17 cellular contexts compared by ENCODE assay signal in the genomic region with DNA sequence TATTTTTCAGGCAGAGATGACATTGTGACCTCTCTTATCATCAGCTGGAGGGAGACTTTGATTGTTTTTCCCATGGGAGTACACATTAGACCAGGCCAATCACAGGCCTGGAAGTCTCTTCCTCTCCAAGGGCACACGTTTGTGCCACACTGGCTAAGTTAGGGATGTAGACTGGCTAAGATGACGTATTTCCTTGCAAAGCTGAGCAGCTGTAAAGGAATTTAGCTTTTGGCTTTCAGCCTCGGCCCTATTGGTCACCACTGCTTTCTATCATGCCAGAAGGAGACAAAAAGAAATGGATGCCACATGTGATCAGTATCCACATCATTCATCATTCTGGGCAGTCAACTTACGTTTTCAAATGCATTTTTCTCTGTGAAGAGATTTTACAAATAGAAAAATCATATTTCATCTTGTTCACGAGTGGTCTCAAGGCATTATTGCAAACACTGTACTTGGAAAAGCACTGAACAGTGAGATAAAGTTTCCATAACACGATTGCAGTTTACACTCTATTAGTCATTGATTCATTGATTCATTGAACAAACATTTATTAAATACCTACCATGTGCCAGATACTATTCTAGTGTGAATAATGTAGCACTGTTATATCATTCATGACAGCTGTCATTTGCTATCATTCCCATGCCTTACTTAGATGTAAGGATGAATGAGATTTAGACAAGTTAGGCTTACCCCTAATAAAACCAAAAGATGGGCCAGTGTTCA. TPM values are rescaled to one million over a fixed set of nuclear protein-coding genes. Genes with fewer than 3 reads are reported as not detected.
DNase-seq lines count a peak whose midpoint lies in the region; ATAC-seq, FAIRE-seq and TF ChIP-seq lines count a peak whose summit lies in the region.
"Had no signal": no experiment of that assay in that cellular context is flagged by ENCODE, and none has a peak within 500 bp of the region (broad histone marks: within the 10 kb centered on the region; RNA-seq: fewer than 3 reads in every experiment).

No MANE protein-coding gene starts in this region.

- no peaks in the 10 kb centered on the region for H3K79me2 ChIP-seq in mammary epithelial cell (ENCODE audit: insufficient read depth, low read length)
- H3K79me2 ChIP-seq: parathyroid adenoma had no signal

- ATAC-seq in left cardiac atrium (peak; percentile 44 to 53), left ventricle myocardium superior (no peak), HG02759 (IDR thresholded peaks at IDR 0.05; ENCODE audit: unreplicated experiment) (no peak), GM18907 (IDR thresholded peaks at IDR 0.05; ENCODE audit: unreplicated experiment) (no peak)

- DNase-seq in left cardiac atrium (no peak), left ventricle myocardium superior (no peak), mammary epithelial cell (peak; percentile 57), kidney (no peak), NCI-H1694 treated with DMSO at 0.1 percent for 48 hours (lab: John Stamatoyannopoulos, UW) (no peak), NCI-H2227 (lab: John Stamatoyannopoulos, UW; ENCODE audit: unreplicated experiment) (no peak)
- DNase-seq: 8988T, DMS79, foreskin melanocyte, left ventricle myocardium inferior, MV-4-11, NCI-H524 treated with DMSO at 0.1 percent for 48 hours, Right ventricle myocardium superior, substantia nigra had no signal

- H4K20me1 ChIP-seq in mammary epithelial cell (ENCODE audit: insufficient read depth, low read length) = no peaks in the 10 kb centered on the region

- H3K4me3 ChIP-seq in mammary epithelial cell (replicated peaks in 1 of 3; ENCODE audit: insufficient read depth in 1 of 3, low read depth in 2 of 3, low read length in 3 of 3) (no peak overlapping the region), kidney (ENCODE audit: low read length in 2 of 2) (no peak overlapping the region)
- H3K4me3 ChIP-seq: left ventricle myocardium inferior had no signal

- H3K4me1 ChIP-seq in mammary epithelial cell (ENCODE audit: insufficient read depth, low read length) (peaks cover 9% of the 10 kb centered on the region), kidney (ENCODE audit: control insufficient read depth in 1 of 2, insufficient read depth in 1 of 2, low read depth in 1 of 2, low read length in 2 of 2) (peaks cover 0 to 7% of the 10 kb centered on the region in 2 donors)
- H3K4me1 ChIP-seq: left ventricle myocardium inferior, parathyroid adenoma had no signal

- CTCF ChIA-PET in mammary epithelial cell (lab: Charles Lee; ENCODE audit: low non-redundant PET) = no interaction called here

- no peaks in the 10 kb centered on the region for H3K36me3 ChIP-seq in mammary epithelial cell (ENCODE audit: insufficient read depth, low read length)
- H3K36me3 ChIP-seq in kidney (ENCODE audit: control insufficient read depth in 1 of 2, insufficient read depth in 2 of 2, low read length in 2 of 2) = no peaks in the 10 kb centered on the region
- H3K36me3 ChIP-seq: left ventricle myocardium inferior had no signal

- FAIRE-seq in kidney (lab: Jason Lieb, UNC) = no peak

- TF ChIP-seq CTCF in mammary epithelial cell (conservative IDR thresholded peaks at IDR 0.05 in 1 of 2, IDR thresholded peaks at IDR 0.05 in 1 of 2; ENCODE audit: extremely low read depth in 1 of 2, insufficient read depth in 1 of 2, low read depth in 1 of 2, low read length in 2 of 2) = no peak
- no peak for TF ChIP-seq CTCF in kidney (IDR thresholded peaks at IDR 0.05; ENCODE audit: borderline replicate concordance, extremely low read depth, insufficient read depth)

- dilution Hi-C loops in mammary epithelial cell (cut with HindIII; ENCODE audit: low sequenced_read_pairs) = no loop called here

- intact Hi-C loops in left cardiac atrium (cut with DNase I) (no loop called here), left ventricle myocardium superior (cut with micrococcal nuclease) (no loop called here), mammary epithelial cell (cut with micrococcal nuclease) (no loop called here), kidney (cut with DNase I) (no loop called here)

- H3K4me2 ChIP-seq in mammary epithelial cell (ENCODE audit: insufficient read depth, low read depth, low read length) = no peak overlapping the region

- H3K27ac ChIP-seq in mammary epithelial cell (ENCODE audit: insufficient read depth, low read depth, low read length) (no peak overlapping the region), kidney (ENCODE audit: low read depth in 2 of 2, low read length in 2 of 2) (peak overlapping the region; percentile 12 to 27)
- H3K27ac ChIP-seq: left ventricle myocardium inferior, parathyroid adenoma had no signal

- no TSS peak for BruUV-seq in mammary epithelial cell (replicated peaks; lab: Mats Ljungman, UMichigan)

- no peaks in the 10 kb centered on the region for H3K27me3 ChIP-seq in mammary epithelial cell (ENCODE audit: insufficient read depth, low read length)

- H3K9ac ChIP-seq in mammary epithelial cell (ENCODE audit: insufficient read depth, low read length) (no peak overlapping the region), kidney (ENCODE audit: low read length in 2 of 2) (no peak overlapping the region)
- H3K9ac ChIP-seq: parathyroid adenoma had no signal

- H2AFZ ChIP-seq in mammary epithelial cell (ENCODE audit: low read depth, low read length) = peak overlapping the region; percentile 79
- H2AFZ ChIP-seq: parathyroid adenoma had no signal

- 35% methylated on average over 6 of the region's 6 CpGs for WGBS in mammary epithelial cell (ENCODE audit: low coverage, missing lambda C conversion rate)

- H3K9me3 ChIP-seq in mammary epithelial cell (replicated peaks; ENCODE audit: insufficient read depth, low read length) (no peaks in the 10 kb centered on the region), kidney (ENCODE audit: control insufficient read depth in 1 of 2, low read length in 2 of 2) (no peaks in the 10 kb centered on the region)

- in situ Hi-C loops in mammary epithelial cell (cut with MboI; ENCODE audit: low sequenced_read_pairs in 2 of 2) = no loop called here

RNA-seq across cellular contexts. Expression of a gene that starts 27.0 kb away (rescaled TPM):
- 10 to 100 TPM; 70.2 to 76.0 TPM for total RNA-seq in left cardiac atrium
- 85.0 TPM for total RNA-seq in left ventricle myocardium superior
- total RNA-seq in mammary epithelial cell = 10 to 100 TPM; 48.3 to 97.7 TPM
- 106 TPM for polyA plus RNA-seq in mammary epithelial cell
- 7.5 TPM for polyA minus RNA-seq in mammary epithelial cell
- total RNA-seq in kidney = 83.2 TPM
- 138 TPM for polyA plus RNA-seq in kidney (ENCODE audit: insufficient read depth, low read depth, low replicate concordance)

RNA-seq across cellular contexts. Expression of a gene that starts 52.2 kb away (rescaled TPM):
- total RNA-seq in left cardiac atrium (not detected), left ventricle myocardium superior (not detected), mammary epithelial cell (under 1 TPM in 1 of 2 donors, not detected in 1; under 0.01 TPM), kidney (not detected)
- polyA plus RNA-seq in mammary epithelial cell (not detected), kidney (ENCODE audit: insufficient read depth, low read depth, low replicate concordance) (not detected)
- polyA minus RNA-seq in mammary epithelial cell = not detected
- total RNA-seq: left ventricle myocardium inferior, Right ventricle myocardium superior had no signal

Comparison
In these comparisons a context has a peak if more than half of its experiments do, and no peak if none do; other contexts are left out.
1. ATAC-seq: peak in left cardiac atrium (2 of 2); none in left ventricle myocardium superior (single experiment), HG02759 (single experiment) and GM18907 (single experiment).